In genomic region chr12:3091650-3092207, GRCh38 we compare ENCODE assay signal across 21 cellular contexts.
"Had no signal": no experiment of that assay in that cellular context is flagged by ENCODE, and none has a peak within 500 bp of the region (broad histone marks: within the 10 kb centered on the region; RNA-seq: fewer than 3 reads in every experiment).

No MANE protein-coding gene starts in this region.

- H3K27ac ChIP-seq: brain microvascular endothelial cell had no signal

- H3K4me3 Mint-ChIP-seq: activated CD4-positive, alpha-beta T cell treated with anti-CD3 and anti-CD28 coated beads, Interleukin-2, amount 10 ng/mL, durations not matched to agents 7 days and 5 days; activated naive CD8-positive, alpha-beta T cell; dendritic cell treated with granulocyte-macrophage colony-stimulating factor and Interleukin-4, amounts not matched to agents 40 ng/mL and 50 ng/mL, for 4 days; effector memory CD8-positive, alpha-beta T cell; immature natural killer cell; naive thymus-derived CD4-positive, alpha-beta T cell; T-helper 2 cell treated with Interferon-gamma antibody and Interleukin-4, amounts not matched to agents 5 μg/mL and 100 μg/mL, for 36 hours had no signal

- H3K9me3 ChIP-seq: heart left ventricle, mucosa of descending colon, upper lobe of left lung had no signal

- DNase-seq: activated CD4-positive, alpha-beta T cell treated with anti-CD3 and anti-CD28 coated beads, Interleukin-2, amount 10 ng/mL, durations not matched to agents 7 days and 5 days; activated gamma-delta T cell treated with Interleukin-2 at 50 U/mL for 16 hours; amygdala; brain microvascular endothelial cell; cerebellar nuclear complex; effector memory CD8-positive, alpha-beta T cell; heart left ventricle; immature natural killer cell; mucosa of descending colon; naive thymus-derived CD4-positive, alpha-beta T cell; right cardiac atrium; stimulated activated CD4-positive, alpha-beta T cell treated with anti-CD3 and anti-CD28 coated beads, Interleukin-4, amount 100 ng/mL, for 4 hours; stimulated activated CD8-positive, alpha-beta memory T cell treated with anti-CD3 and anti-CD28 coated beads, Interleukin-4, amount 100 ng/mL, for 48 hours; stimulated activated naive CD4-positive, alpha-beta T cell treated with Interleukin-2 at 50 U/mL for 16 hours; substantia nigra; SW 1271; upper lobe of left lung had no signal

- H3K4me3 ChIP-seq: heart left ventricle, mucosa of descending colon, smooth muscle cell, upper lobe of left lung had no signal

- H3K9me3 Mint-ChIP-seq: dendritic cell treated with granulocyte-macrophage colony-stimulating factor and Interleukin-4, amounts not matched to agents 40 ng/mL and 50 ng/mL, for 4 days; effector memory CD8-positive, alpha-beta T cell had no signal

- H3K27ac Mint-ChIP-seq: activated CD4-positive, alpha-beta T cell treated with anti-CD3 and anti-CD28 coated beads, Interleukin-2, amount 10 ng/mL, durations not matched to agents 7 days and 5 days; activated naive CD8-positive, alpha-beta T cell; dendritic cell treated with granulocyte-macrophage colony-stimulating factor and Interleukin-4, amounts not matched to agents 40 ng/mL and 50 ng/mL, for 4 days; effector memory CD8-positive, alpha-beta T cell; immature natural killer cell; naive thymus-derived CD4-positive, alpha-beta T cell; T-helper 2 cell treated with Interferon-gamma antibody and Interleukin-4, amounts not matched to agents 5 μg/mL and 100 μg/mL, for 36 hours had no signal

- H3K36me3 ChIP-seq: brain microvascular endothelial cell had no signal

- H3K27me3 Mint-ChIP-seq: activated CD4-positive, alpha-beta T cell treated with anti-CD3 and anti-CD28 coated beads, Interleukin-2, amount 10 ng/mL, durations not matched to agents 7 days and 5 days; effector memory CD8-positive, alpha-beta T cell had no signal

- H3K36me3 Mint-ChIP-seq: immature natural killer cell had no signal

- H3K27me3 ChIP-seq: brain microvascular endothelial cell, heart left ventricle, upper lobe of left lung had no signal

- H3K4me1 Mint-ChIP-seq: activated CD4-positive, alpha-beta T cell treated with anti-CD3 and anti-CD28 coated beads, Interleukin-2, amount 10 ng/mL, durations not matched to agents 7 days and 5 days; immature natural killer cell had no signal

- ATAC-seq: effector memory CD8-positive, alpha-beta T cell; heart left ventricle; mucosa of descending colon; naive thymus-derived CD4-positive, alpha-beta T cell; right cardiac atrium had no signal
